ENCODE assay signal across 8 cellular contexts in genomic region chr2:105038383-105039061, GRCh38. TPM values are rescaled to one million over a fixed set of nuclear protein-coding genes. Genes with fewer than 3 reads are reported as not detected.
DNase-seq lines count a peak whose midpoint lies in the region; ATAC-seq and TF ChIP-seq lines count a peak whose summit lies in the region.

No MANE protein-coding gene starts in this region.

- H3K27me3 Mint-ChIP-seq in type B pancreatic cell: no peaks in the 10 kb centered on the region

- no peak overlapping the region for H4K91ac ChIP-seq in mesenchymal stem cell (ENCODE audit: low read length)

- H2BK15ac ChIP-seq in mesenchymal stem cell (ENCODE audit: low read depth, poor library complexity, severe bottlenecking): peak overlapping the region; percentile 49

- H2BK12ac ChIP-seq in mesenchymal stem cell (ENCODE audit: low read length in 2 of 2): no peak overlapping the region

- no peaks in the 10 kb centered on the region for H3K9me3 Mint-ChIP-seq in type B pancreatic cell

- no peaks in the 10 kb centered on the region for H3K9me3 ChIP-seq in mesenchymal stem cell (ENCODE audit: control insufficient read depth, low read length)

- H3K4me1 Mint-ChIP-seq in type B pancreatic cell (ENCODE audit: unreplicated experiment): peaks cover 12% of the 10 kb centered on the region

- H3K27ac ChIP-seq in 22Rv1: peak overlapping the region; percentile 75
- H3K27ac ChIP-seq in mesenchymal stem cell (ENCODE audit: low read length, poor library complexity, severe bottlenecking): peak overlapping the region; percentile 17

- 10% methylated on average over 17 of the region's 17 CpGs for WGBS in mesenchymal stem cell

- H4K8ac ChIP-seq in mesenchymal stem cell (ENCODE audit: low read length): peak overlapping the region; percentile 80

- peak overlapping the region; percentile 95 for H3K9ac ChIP-seq in mesenchymal stem cell (ENCODE audit: low read length)

- no peak overlapping the region for H2BK5ac ChIP-seq in mesenchymal stem cell (ENCODE audit: low read depth, low read length, poor library complexity, severe bottlenecking)

- H3K27ac Mint-ChIP-seq in type B pancreatic cell: peak overlapping the region; percentile 97

- no peaks in the 10 kb centered on the region for H3K27me3 ChIP-seq in mesenchymal stem cell (ENCODE audit: control insufficient read depth in 1 of 2, insufficient read depth in 1 of 2, low read length in 2 of 2)

- ATAC-seq in HG03460 (IDR thresholded peaks at IDR 0.05; ENCODE audit: unreplicated experiment): no peak
- ATAC-seq in GM21737 (IDR thresholded peaks at IDR 0.05; ENCODE audit: unreplicated experiment): no peak

- H3K36me3 Mint-ChIP-seq in type B pancreatic cell: no peaks in the 10 kb centered on the region

- peak overlapping the region; percentile 71 to 72 for H3K18ac ChIP-seq in mesenchymal stem cell (ENCODE audit: low read depth in 1 of 2, low read length in 2 of 2)

- in situ Hi-C loops in GM13977 (cut with MboI; ENCODE audit: low pct_unique_long_range_greater_than_20kb, low sequenced_read_pairs, unreplicated experiment): no loop called here

- H3K36me3 ChIP-seq in mesenchymal stem cell (ENCODE audit: control insufficient read depth in 1 of 2, insufficient read depth in 2 of 2, low read depth in 1 of 2, low read length in 2 of 2): no peaks in the 10 kb centered on the region

- H2BK120ac ChIP-seq in mesenchymal stem cell (ENCODE audit: low read depth, low read length): peak overlapping the region; percentile 64

- no peak overlapping the region for H3K23ac ChIP-seq in mesenchymal stem cell (ENCODE audit: low read length in 2 of 2)

- H3K79me1 ChIP-seq in mesenchymal stem cell (replicated peaks; ENCODE audit: low read length, poor library complexity, severe bottlenecking): peaks cover 12% of the 10 kb centered on the region

- no peak for TF ChIP-seq CTCF in 22Rv1 (IDR thresholded peaks at IDR 0.05)
- TF ChIP-seq CTCF in GM13977 (IDR thresholded peaks at IDR 0.05; ENCODE audit: extremely low read depth, insufficient read depth, missing control alignments): no peak
- no peak for TF ChIP-seq CTCF in type B pancreatic cell (conservative IDR thresholded peaks at IDR 0.05)

- DNase-seq in GM13977 (ENCODE audit: low spot score): peak; percentile 27
- DNase-seq in NCI-H345 treated with DMSO at 0.1 percent for 48 hours (lab: John Stamatoyannopoulos, UW; ENCODE audit: unreplicated experiment): peak; percentile 24
- DNase-seq in cerebellum (ENCODE audit: low spot score): peak; percentile 20
- peak; percentile 22 for DNase-seq in mesenchymal stem cell
- no peak for DNase-seq in type B pancreatic cell (ENCODE audit: extremely low spot score, unreplicated experiment)

- H2AFZ ChIP-seq in mesenchymal stem cell (ENCODE audit: low read depth, low read length): peak overlapping the region; percentile 90

- H3K14ac ChIP-seq in mesenchymal stem cell (ENCODE audit: low read length in 2 of 2): no peak overlapping the region

- peak overlapping the region; percentile 75 for H3K4me2 ChIP-seq in mesenchymal stem cell (ENCODE audit: low read length, poor library complexity, severe bottlenecking)

- no peak overlapping the region for H2AK5ac ChIP-seq in mesenchymal stem cell (ENCODE audit: low read length, severe bottlenecking)

- peak overlapping the region; percentile 19 to 73 for H3K4ac ChIP-seq in mesenchymal stem cell (ENCODE audit: low read depth in 1 of 2, low read length in 2 of 2)

- peak overlapping the region; percentile 98 for H3K4me3 Mint-ChIP-seq in type B pancreatic cell

- peak overlapping the region; percentile 75 to 98 for H3K4me3 ChIP-seq in mesenchymal stem cell (ENCODE audit: insufficient read depth in 1 of 2, low read depth in 1 of 2, low read length in 2 of 2)

- H3K4me1 ChIP-seq in mesenchymal stem cell (ENCODE audit: control insufficient read depth, insufficient read depth, low read depth, low read length): peaks cover 3% of the 10 kb centered on the region

RNA-seq across cellular contexts. Expression of gene MRPS9, which starts 0.7 kb away (rescaled TPM):
- total RNA-seq in cerebellum: 11.3 TPM
- 26.2 TPM for polyA plus RNA-seq in mesenchymal stem cell (2013, experiment 1 of 2)
- 25.5 TPM for polyA plus RNA-seq in mesenchymal stem cell (2013, experiment 2 of 2)
- total RNA-seq in type B pancreatic cell (ENCODE audit: low replicate concordance): 29.1 and 33.6 TPM in 2 replicates
